In the genomic region with DNA sequence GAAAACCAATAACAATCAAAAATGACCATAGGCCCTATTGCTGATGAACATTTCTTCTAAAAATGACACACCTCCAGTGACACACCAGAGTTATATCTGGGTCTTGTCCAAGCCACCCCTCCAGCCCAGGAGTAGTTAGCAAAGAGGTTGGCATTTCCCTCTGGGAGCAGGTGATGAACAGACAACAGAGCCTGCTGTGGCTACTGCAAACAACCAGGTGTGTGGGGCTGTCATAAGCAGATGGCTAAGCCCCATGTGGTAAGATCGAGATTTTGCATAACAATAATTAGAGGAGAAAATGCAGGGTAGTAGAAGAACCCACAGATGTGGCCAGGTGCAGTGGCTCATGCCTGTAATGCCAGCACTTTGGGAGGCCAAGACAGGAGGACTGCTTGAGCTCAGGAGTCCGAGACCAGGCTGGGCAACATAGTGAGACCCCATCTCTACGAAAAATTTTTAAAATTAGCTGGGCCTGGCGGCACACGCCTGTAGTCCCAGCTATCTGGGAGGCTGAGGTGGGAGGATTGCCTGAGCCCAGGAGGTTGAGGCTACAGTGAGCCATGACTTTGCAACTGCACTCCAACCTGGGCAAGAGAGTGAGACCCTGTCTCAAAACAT, we compare ENCODE assay signal across 11 cellular contexts. TPM values are rescaled to one million over a fixed set of nuclear protein-coding genes. Genes with fewer than 3 reads are reported as not detected.
DNase-seq lines count a peak whose midpoint lies in the region; ATAC-seq lines count a peak whose summit lies in the region.
"Had no signal": no experiment of that assay in that cellular context is flagged by ENCODE, and none has a peak within 500 bp of the region (broad histone marks: within the 10 kb centered on the region; RNA-seq: fewer than 3 reads in every experiment).

No MANE protein-coding gene starts in this region.

- H3K27ac Mint-ChIP-seq in naive B cell, result peak overlapping the region in 4 of 6 donors; percentile 11 to 88 (median 53)

- peak overlapping the region in 1 of 8 donors; percentile 77 for H3K4me3 Mint-ChIP-seq in naive B cell

- no peaks in the 10 kb centered on the region for H3K27me3 Mint-ChIP-seq in naive B cell

- H3K36me3 Mint-ChIP-seq in naive B cell, result peaks cover 3 to 8% of the 10 kb centered on the region in 2 donors

- peaks cover 29 to 68% (median 47%) of the 10 kb centered on the region in 3 donors for H3K4me1 Mint-ChIP-seq in naive B cell

- H3K9me3 Mint-ChIP-seq in naive B cell, result no peaks in the 10 kb centered on the region

- ATAC-seq in naive B cell (ENCODE audit: low read depth in 2 of 2), result peak in 1 of 2 donors; percentile 43

- DNase-seq in DMS 273 (lab: John Stamatoyannopoulos, UW; ENCODE audit: unreplicated experiment), result peak; percentile 28
- no peak for DNase-seq in DMS 273 treated with DMSO at 0.1 percent for 48 hours (lab: John Stamatoyannopoulos, UW)
- DNase-seq in NCI-H146 treated with DMSO at 0.1 percent for 48 hours (lab: John Stamatoyannopoulos, UW; ENCODE audit: unreplicated experiment), result peak; percentile 92
- DNase-seq in SHP77 treated with DMSO at 0.1 percent for 48 hours (lab: John Stamatoyannopoulos, UW), result peak; percentile 16
- no peak for DNase-seq in naive B cell
- DNase-seq in hepatic stellate cell (ENCODE audit: low spot score), result no peak
- no peak for DNase-seq in activated CD8-positive, alpha-beta memory T cell treated with anti-CD3 and anti-CD28 coated beads, Interleukin-2, amount 50 U/mL, for 48 hours
- DNase-seq in RKO (ENCODE audit: low spot score), result no peak
- DNase-seq: activated CD4-positive, alpha-beta T cell treated with anti-CD3 and anti-CD28 coated beads for 48 hours; MV-4-11; SJCRH30 had no signal

RNA-seq across cellular contexts. Expression of gene XRCC1, which starts 5.0 kb away (rescaled TPM):
- 10 to 100 TPM; 24.4 to 32.4 (median 29.6) TPM for polyA plus RNA-seq in naive B cell (ENCODE audit: low read depth in 6 of 6)

RNA-seq across cellular contexts. Expression of gene PINLYP, which starts 5.3 kb away (rescaled TPM):
- 1 to 10 TPM in 5 of 6 donors, not detected in 1; 1.1 to 2.6 (median 2.0) TPM for polyA plus RNA-seq in naive B cell (ENCODE audit: low read depth in 6 of 6)

RNA-seq across cellular contexts. Expression of gene IRGQ, which starts 25.7 kb away (rescaled TPM):
- polyA plus RNA-seq in naive B cell (ENCODE audit: low read depth in 6 of 6), result 1 to 10 TPM in 4 of 6 donors, under 1 TPM in 1, not detected in 1; 0.93 to 2.4 (median 1.3) TPM

RNA-seq across cellular contexts. Expression of gene ZNF576, which starts 26.1 kb away (rescaled TPM):
- polyA plus RNA-seq in naive B cell (ENCODE audit: low read depth in 6 of 6), result 10 to 100 TPM in 3 of 6 donors, 1 to 10 TPM in 3; 2.3 to 13.6 (median 10.1) TPM

RNA-seq across cellular contexts. Expression of gene ZNF575, which starts 37.3 kb away (rescaled TPM):
- 1 to 10 TPM in 4 of 6 donors, under 1 TPM in 2; 0.39 to 2.2 (median 1.6) TPM for polyA plus RNA-seq in naive B cell (ENCODE audit: low read depth in 6 of 6)

Comparison
In these comparisons a context has a peak if more than half of its experiments do, and no peak if none do; other contexts are left out.
1. DNase-seq: peak in DMS 273 (single experiment), NCI-H146 treated with DMSO at 0.1 percent for 48 hours (single experiment) and SHP77 treated with DMSO at 0.1 percent for 48 hours (single experiment); none in DMS 273 treated with DMSO at 0.1 percent for 48 hours (single experiment), naive B cell (single experiment), hepatic stellate cell (single experiment), activated CD8-positive, alpha-beta memory T cell treated with anti-CD3 and anti-CD28 coated beads, Interleukin-2, amount 50 U/mL, for 48 hours (single experiment) and RKO (single experiment).